In genomic region chr1:51518033-51518729, GRCh38 we compare ENCODE assay signal across 1 cellular context.
TF ChIP-seq lines count a peak whose summit lies in the region.

No MANE protein-coding gene starts in this region.

TF ChIP-seq in HepG2, 621 proteins besides CTCF, POLR2A, EP300 and RAD21 (continued from another document and continues in another):
- TF ChIP-seq, protein P1, sequence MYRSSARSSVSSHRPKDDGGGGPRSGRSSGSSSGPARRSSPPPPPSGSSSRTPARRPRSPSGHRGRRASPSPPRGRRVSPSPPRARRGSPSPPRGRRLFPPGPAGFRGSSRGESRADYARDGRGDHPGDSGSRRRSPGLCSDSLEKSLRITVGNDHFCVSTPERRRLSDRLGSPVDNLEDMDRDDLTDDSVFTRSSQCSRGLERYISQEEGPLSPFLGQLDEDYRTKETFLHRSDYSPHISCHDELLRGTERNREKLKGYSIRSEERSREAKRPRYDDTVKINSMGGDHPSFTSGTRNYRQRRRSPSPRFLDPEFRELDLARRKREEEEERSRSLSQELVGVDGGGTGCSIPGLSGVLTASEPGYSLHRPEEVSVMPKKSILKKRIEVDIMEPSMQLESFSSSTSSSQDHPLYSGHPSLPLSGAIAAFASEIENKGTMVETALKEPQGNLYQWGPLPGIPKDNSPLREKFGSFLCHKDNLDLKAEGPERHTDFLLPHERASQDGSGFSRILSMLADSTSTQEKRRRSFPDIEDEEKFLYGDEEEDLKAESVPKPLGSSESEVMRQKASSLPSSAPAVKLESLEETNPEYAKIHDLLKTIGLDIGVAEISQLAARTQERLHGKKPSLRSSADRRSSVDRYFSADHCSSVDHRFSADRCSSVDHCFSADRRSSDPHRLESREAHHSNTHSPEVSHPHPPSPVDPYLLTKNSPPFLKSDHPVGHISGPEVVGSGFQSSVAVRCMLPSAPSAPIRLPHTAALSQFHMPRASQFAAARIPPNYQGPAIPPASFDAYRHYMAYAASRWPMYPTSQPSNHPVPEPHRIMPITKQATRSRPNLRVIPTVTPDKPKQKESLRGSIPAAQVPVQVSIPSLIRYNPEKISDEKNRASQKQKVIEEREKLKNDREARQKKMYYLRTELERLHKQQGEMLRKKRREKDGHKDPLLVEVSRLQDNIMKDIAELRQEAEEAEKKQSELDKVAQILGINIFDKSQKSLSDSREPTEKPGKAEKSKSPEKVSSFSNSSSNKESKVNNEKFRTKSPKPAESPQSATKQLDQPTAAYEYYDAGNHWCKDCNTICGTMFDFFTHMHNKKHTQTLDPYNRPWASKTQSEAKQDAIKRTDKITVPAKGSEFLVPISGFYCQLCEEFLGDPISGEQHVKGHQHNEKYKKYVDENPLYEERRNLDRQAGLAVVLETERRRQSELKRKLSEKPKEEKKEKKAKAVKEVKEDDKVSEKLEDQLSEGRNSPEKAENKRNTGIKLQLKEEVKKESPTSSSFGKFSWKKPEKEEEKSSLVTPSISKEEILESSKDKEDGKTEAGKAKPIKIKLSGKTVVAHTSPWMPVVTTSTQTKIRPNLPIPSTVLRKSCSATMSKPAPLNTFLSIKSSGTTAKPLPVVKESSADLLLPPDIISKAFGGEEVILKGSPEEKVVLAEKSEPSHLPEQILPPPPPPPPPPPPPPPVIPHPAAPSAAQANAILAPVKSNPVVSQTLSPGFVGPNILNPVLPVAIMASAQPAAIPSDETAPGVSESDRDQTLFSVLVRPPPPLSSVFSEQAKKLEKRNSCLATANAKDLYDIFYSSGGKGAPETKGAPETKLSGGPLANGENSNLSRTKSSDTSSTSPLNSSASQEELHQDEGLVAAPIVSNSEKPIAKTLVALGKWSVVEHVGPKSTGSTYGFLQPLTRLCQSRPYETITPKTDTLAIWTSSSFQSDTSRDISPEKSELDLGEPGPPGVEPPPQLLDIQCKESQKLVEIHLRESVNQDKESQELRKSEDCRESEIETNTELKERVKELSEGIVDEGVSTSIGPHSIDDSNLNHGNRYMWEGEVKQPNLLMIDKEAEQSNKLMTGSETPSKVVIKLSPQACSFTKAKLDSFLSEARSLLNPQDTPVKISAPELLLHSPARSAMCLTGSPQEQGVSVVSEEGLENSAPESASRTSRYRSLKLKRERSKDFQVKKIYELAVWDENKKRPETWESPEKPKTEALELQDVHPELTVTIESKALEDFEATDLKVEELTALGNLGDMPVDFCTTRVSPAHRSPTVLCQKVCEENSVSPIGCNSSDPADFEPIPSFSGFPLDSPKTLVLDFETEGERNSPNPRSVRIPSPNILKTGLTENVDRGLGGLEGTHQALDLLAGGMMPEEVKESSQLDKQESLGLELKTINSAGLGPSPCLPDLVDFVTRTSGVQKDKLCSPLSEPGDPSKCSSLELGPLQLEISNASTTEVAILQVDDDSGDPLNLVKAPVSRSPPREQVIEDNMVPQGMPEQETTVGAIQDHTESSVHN (CRISPR knock-in tag; IDR thresholded peaks at IDR 0.05): no peak
- TF ChIP-seq ZBTB38 (CRISPR knock-in tag; IDR thresholded peaks at IDR 0.05) (no peak), GRHL1 (CRISPR knock-in tag; conservative IDR thresholded peaks at IDR 0.05) (no peak), ZNF251 (CRISPR knock-in tag; IDR thresholded peaks at IDR 0.05) (no peak), MTF2 (CRISPR knock-in tag; IDR thresholded peaks at IDR 0.05; ENCODE audit: borderline replicate concordance) (no peak), TSC22D2 (CRISPR knock-in tag; IDR thresholded peaks at IDR 0.05; ENCODE audit: borderline replicate concordance) (no peak), NFIC (IDR thresholded peaks at IDR 0.05; ENCODE audit: low read length) (no peak), ZMYM3 (CRISPR knock-in tag; IDR thresholded peaks at IDR 0.05) (peak; percentile 65), HIC2 (CRISPR knock-in tag; IDR thresholded peaks at IDR 0.05; ENCODE audit: low read depth) (no peak), ZBTB42 (CRISPR knock-in tag; IDR thresholded peaks at IDR 0.05) (no peak), HNF4A (CRISPR knock-in tag; IDR thresholded peaks at IDR 0.05) (0 out of 2 replicates have a peak, but pooled peaks have one; percentile 17), ZNF263 (CRISPR knock-in tag; IDR thresholded peaks at IDR 0.05) (no peak), ZNF333 (CRISPR knock-in tag; IDR thresholded peaks at IDR 0.05; ENCODE audit: borderline replicate concordance) (no peak), E2F1 (CRISPR knock-in tag; IDR thresholded peaks at IDR 0.05) (no peak), GLI4 (CRISPR knock-in tag; IDR thresholded peaks at IDR 0.05; ENCODE audit: borderline replicate concordance) (0 out of 2 replicates have a peak, but pooled peaks have one; percentile 50), DZIP1 (CRISPR knock-in tag; IDR thresholded peaks at IDR 0.05) (no peak), ZKSCAN5 (CRISPR knock-in tag; IDR thresholded peaks at IDR 0.05) (no peak), ZNF317 (CRISPR knock-in tag; IDR thresholded peaks at IDR 0.05) (no peak), HNRNPLL (IDR thresholded peaks at IDR 0.05; ENCODE audit: low read depth, low read length, poor library complexity, severe bottlenecking) (no peak), PAWR (CRISPR knock-in tag; IDR thresholded peaks at IDR 0.05; ENCODE audit: borderline replicate concordance) (no peak), ZNF33B (CRISPR knock-in tag; IDR thresholded peaks at IDR 0.05) (no peak), ZBTB44 (CRISPR knock-in tag; IDR thresholded peaks at IDR 0.05) (no peak), RBM39 (IDR thresholded peaks at IDR 0.05; ENCODE audit: low read depth, low read length, poor library complexity, severe bottlenecking) (peak; percentile 11), SMAD1 (CRISPR knock-in tag; IDR thresholded peaks at IDR 0.05; ENCODE audit: borderline replicate concordance, low read depth) (no peak), ZNF784 (CRISPR knock-in tag; IDR thresholded peaks at IDR 0.05; ENCODE audit: borderline replicate concordance) (no peak), ZKSCAN8 (CRISPR knock-in tag; IDR thresholded peaks at IDR 0.05; ENCODE audit: borderline replicate concordance) (no peak), PLRG1 (conservative IDR thresholded peaks at IDR 0.05) (no peak), ZNF530 (CRISPR knock-in tag; IDR thresholded peaks at IDR 0.05; ENCODE audit: low read depth) (no peak), SMYD3 (CRISPR knock-in tag; IDR thresholded peaks at IDR 0.05) (peak; percentile 33; the same call in 1 of the 2 replicates), NR0B2 (CRISPR knock-in tag; IDR thresholded peaks at IDR 0.05) (no peak), ATAD3A (CRISPR knock-in tag; IDR thresholded peaks at IDR 0.05) (no peak), HNRNPH1 (optimal IDR thresholded peaks at IDR 0.05; ENCODE audit: low read depth, low read length) (no peak), ZNF781 (CRISPR knock-in tag; IDR thresholded peaks at IDR 0.05; ENCODE audit: borderline replicate concordance, not compliant biosample characterization) (no peak), ZNF674 (CRISPR knock-in tag; IDR thresholded peaks at IDR 0.05; ENCODE audit: low read depth) (no peak)
- TF ChIP-seq, protein P2, sequence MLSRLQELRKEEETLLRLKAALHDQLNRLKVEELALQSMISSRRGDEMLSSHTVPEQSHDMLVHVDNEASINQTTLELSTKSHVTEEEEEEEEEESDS (CRISPR knock-in tag; IDR thresholded peaks at IDR 0.05; ENCODE audit: borderline replicate concordance): no peak; the same call in 1 of the 2 replicates
- TF ChIP-seq, protein P3, sequence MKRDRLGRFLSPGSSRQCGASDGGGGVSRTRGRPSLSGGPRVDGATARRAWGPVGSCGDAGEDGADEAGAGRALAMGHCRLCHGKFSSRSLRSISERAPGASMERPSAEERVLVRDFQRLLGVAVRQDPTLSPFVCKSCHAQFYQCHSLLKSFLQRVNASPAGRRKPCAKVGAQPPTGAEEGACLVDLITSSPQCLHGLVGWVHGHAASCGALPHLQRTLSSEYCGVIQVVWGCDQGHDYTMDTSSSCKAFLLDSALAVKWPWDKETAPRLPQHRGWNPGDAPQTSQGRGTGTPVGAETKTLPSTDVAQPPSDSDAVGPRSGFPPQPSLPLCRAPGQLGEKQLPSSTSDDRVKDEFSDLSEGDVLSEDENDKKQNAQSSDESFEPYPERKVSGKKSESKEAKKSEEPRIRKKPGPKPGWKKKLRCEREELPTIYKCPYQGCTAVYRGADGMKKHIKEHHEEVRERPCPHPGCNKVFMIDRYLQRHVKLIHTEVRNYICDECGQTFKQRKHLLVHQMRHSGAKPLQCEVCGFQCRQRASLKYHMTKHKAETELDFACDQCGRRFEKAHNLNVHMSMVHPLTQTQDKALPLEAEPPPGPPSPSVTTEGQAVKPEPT (CRISPR knock-in tag; IDR thresholded peaks at IDR 0.05; ENCODE audit: low read depth): no peak
- TF ChIP-seq, protein P4, sequence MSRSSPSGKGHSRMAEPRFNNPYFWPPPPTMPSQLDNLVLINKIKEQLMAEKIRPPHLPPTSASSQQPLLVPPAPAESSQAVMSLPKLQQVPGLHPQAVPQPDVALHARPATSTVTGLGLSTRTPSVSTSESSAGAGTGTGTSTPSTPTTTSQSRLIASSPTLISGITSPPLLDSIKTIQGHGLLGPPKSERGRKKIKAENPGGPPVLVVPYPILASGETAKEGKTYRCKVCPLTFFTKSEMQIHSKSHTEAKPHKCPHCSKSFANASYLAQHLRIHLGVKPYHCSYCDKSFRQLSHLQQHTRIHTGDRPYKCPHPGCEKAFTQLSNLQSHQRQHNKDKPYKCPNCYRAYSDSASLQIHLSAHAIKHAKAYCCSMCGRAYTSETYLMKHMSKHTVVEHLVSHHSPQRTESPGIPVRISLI (CRISPR knock-in tag; IDR thresholded peaks at IDR 0.05; ENCODE audit: borderline replicate concordance): no peak
